In genomic region chr14:50666772-50667490, GRCh38 we compare ENCODE assay signal across 8 cellular contexts. TPM values are rescaled to one million over a fixed set of nuclear protein-coding genes. Genes with fewer than 3 reads are reported as not detected.
DNase-seq lines count a peak whose midpoint lies in the region; ATAC-seq, FAIRE-seq and TF ChIP-seq lines count a peak whose summit lies in the region.

No MANE protein-coding gene starts in this region.

- H3K27me3 ChIP-seq in bronchial epithelial cell (ENCODE audit: control insufficient read depth, insufficient read depth, low read length) (no peaks in the 10 kb centered on the region), kidney epithelial cell (ENCODE audit: control insufficient read depth, insufficient read depth, low read length) (no peaks in the 10 kb centered on the region)

- H3K4me3 ChIP-seq in bronchial epithelial cell (ENCODE audit: low read depth, low read length): peak overlapping the region; percentile 71
- peak overlapping the region; percentile 67 for H3K4me3 ChIP-seq in kidney epithelial cell (ENCODE audit: low read depth, low read length)

- H3K4me1 Mint-ChIP-seq in CD14-positive monocyte: peaks cover 16% of the 10 kb centered on the region
- peaks cover 14% of the 10 kb centered on the region for H3K4me1 Mint-ChIP-seq in stimulated activated effector memory CD8-positive, alpha-beta T cell treated with anti-CD3 and anti-CD28 coated beads, Interleukin-12 subunit alpha, Interleukin-12 subunit beta, amount 100 ng/mL, for 72 hours

- peaks cover 0 to 2% (median 0%) of the 10 kb centered on the region in 7 donors for H3K9me3 Mint-ChIP-seq in CD14-positive monocyte
- H3K9me3 Mint-ChIP-seq in stimulated activated effector memory CD8-positive, alpha-beta T cell treated with anti-CD3 and anti-CD28 coated beads, Interleukin-12 subunit alpha, Interleukin-12 subunit beta, amount 100 ng/mL, for 72 hours: no peaks in the 10 kb centered on the region

- no peaks in the 10 kb centered on the region for H3K36me3 ChIP-seq in bronchial epithelial cell (ENCODE audit: control insufficient read depth, insufficient read depth, low read length)
- no peaks in the 10 kb centered on the region for H3K36me3 ChIP-seq in kidney epithelial cell (ENCODE audit: control insufficient read depth, insufficient read depth, low read length)

- peaks cover 13 to 16% of the 10 kb centered on the region in 2 donors for H3K36me3 Mint-ChIP-seq in CD14-positive monocyte
- peaks cover 19% of the 10 kb centered on the region for H3K36me3 Mint-ChIP-seq in stimulated activated effector memory CD8-positive, alpha-beta T cell treated with anti-CD3 and anti-CD28 coated beads, Interleukin-12 subunit alpha, Interleukin-12 subunit beta, amount 100 ng/mL, for 72 hours

- no peak for DNase-seq in CD14-positive monocyte (ENCODE audit: low spot score)
- no peak for DNase-seq in H54 (ENCODE audit: insufficient read length, low spot score)
- peak; percentile 47 for DNase-seq in RPMI8226
- DNase-seq in bronchial epithelial cell (ENCODE audit: low read depth): peak; percentile 72
- DNase-seq in kidney epithelial cell (ENCODE audit: low read depth): no peak
- DNase-seq in stimulated activated effector memory CD8-positive, alpha-beta T cell treated with anti-CD3 and anti-CD28 coated beads, Interleukin-12 subunit alpha, Interleukin-12 subunit beta, amount 100 ng/mL, for 72 hours (ENCODE audit: low spot score in 2 of 2): no peak
- no peak for DNase-seq in NCI-H2081 treated with DMSO at 0.1 percent for 48 hours (lab: John Stamatoyannopoulos, UW)

- H3K4me3 Mint-ChIP-seq in CD14-positive monocyte: no peak overlapping the region
- H3K4me3 Mint-ChIP-seq in stimulated activated effector memory CD8-positive, alpha-beta T cell treated with anti-CD3 and anti-CD28 coated beads, Interleukin-12 subunit alpha, Interleukin-12 subunit beta, amount 100 ng/mL, for 72 hours: no peak overlapping the region

- H3K27ac Mint-ChIP-seq in CD14-positive monocyte: peak overlapping the region in 6 of 7 donors; percentile 13 to 79 (median 64)
- H3K27ac Mint-ChIP-seq in stimulated activated effector memory CD8-positive, alpha-beta T cell treated with anti-CD3 and anti-CD28 coated beads, Interleukin-12 subunit alpha, Interleukin-12 subunit beta, amount 100 ng/mL, for 72 hours: no peak overlapping the region

- intact Hi-C loops in CD14-positive monocyte (cut with micrococcal nuclease): no loop called here

- peaks cover 0 to 3% (median 0%) of the 10 kb centered on the region in 3 donors for H3K27me3 Mint-ChIP-seq in CD14-positive monocyte (ENCODE audit: low read depth in 3 of 3)

- ATAC-seq in stimulated activated effector memory CD8-positive, alpha-beta T cell treated with anti-CD3 and anti-CD28 coated beads, Interleukin-12 subunit alpha, Interleukin-12 subunit beta, amount 100 ng/mL, for 72 hours: peak; percentile 5
- no peak for ATAC-seq in HG03457 (IDR thresholded peaks at IDR 0.05; ENCODE audit: unreplicated experiment)

- no peak for TF ChIP-seq CTCF in CD14-positive monocyte (IDR thresholded peaks at IDR 0.05)
- TF ChIP-seq CTCF in bronchial epithelial cell (IDR thresholded peaks at IDR 0.05; ENCODE audit: insufficient read depth, low read length, severe bottlenecking): no peak
- TF ChIP-seq CTCF in kidney epithelial cell (IDR thresholded peaks at IDR 0.05; ENCODE audit: insufficient read depth, low read length, poor library complexity, severe bottlenecking): no peak

- FAIRE-seq in H54 (lab: Jason Lieb, UNC): peak; percentile 77
- FAIRE-seq in bronchial epithelial cell (lab: Jason Lieb, UNC): no peak

- no peak for TF ChIP-seq POLR2A in H54 (IDR thresholded peaks at IDR 0.05; ENCODE audit: low read depth, low read length)

RNA-seq across cellular contexts. Expression of gene SAV1, which starts 1.2 kb away (rescaled TPM):
- 1 to 10 TPM; 4.8 to 5.1 TPM for polyA plus RNA-seq in CD14-positive monocyte
- 26.9 and 28.7 TPM in 2 replicates for total RNA-seq in bronchial epithelial cell
- 25.3 and 31.1 TPM in 2 replicates for total RNA-seq in kidney epithelial cell

Comparison
In these comparisons a context has a peak if more than half of its experiments do, and no peak if none do; other contexts are left out.
1. DNase-seq: peak in RPMI8226 (single experiment) and bronchial epithelial cell (single experiment); none in CD14-positive monocyte (single experiment), H54 (single experiment), kidney epithelial cell (single experiment), stimulated activated effector memory CD8-positive, alpha-beta T cell treated with anti-CD3 and anti-CD28 coated beads, Interleukin-12 subunit alpha, Interleukin-12 subunit beta, amount 100 ng/mL, for 72 hours (0 of 2) and NCI-H2081 treated with DMSO at 0.1 percent for 48 hours (single experiment).